1 cellular context compared by ENCODE assay signal in the genomic region with DNA sequence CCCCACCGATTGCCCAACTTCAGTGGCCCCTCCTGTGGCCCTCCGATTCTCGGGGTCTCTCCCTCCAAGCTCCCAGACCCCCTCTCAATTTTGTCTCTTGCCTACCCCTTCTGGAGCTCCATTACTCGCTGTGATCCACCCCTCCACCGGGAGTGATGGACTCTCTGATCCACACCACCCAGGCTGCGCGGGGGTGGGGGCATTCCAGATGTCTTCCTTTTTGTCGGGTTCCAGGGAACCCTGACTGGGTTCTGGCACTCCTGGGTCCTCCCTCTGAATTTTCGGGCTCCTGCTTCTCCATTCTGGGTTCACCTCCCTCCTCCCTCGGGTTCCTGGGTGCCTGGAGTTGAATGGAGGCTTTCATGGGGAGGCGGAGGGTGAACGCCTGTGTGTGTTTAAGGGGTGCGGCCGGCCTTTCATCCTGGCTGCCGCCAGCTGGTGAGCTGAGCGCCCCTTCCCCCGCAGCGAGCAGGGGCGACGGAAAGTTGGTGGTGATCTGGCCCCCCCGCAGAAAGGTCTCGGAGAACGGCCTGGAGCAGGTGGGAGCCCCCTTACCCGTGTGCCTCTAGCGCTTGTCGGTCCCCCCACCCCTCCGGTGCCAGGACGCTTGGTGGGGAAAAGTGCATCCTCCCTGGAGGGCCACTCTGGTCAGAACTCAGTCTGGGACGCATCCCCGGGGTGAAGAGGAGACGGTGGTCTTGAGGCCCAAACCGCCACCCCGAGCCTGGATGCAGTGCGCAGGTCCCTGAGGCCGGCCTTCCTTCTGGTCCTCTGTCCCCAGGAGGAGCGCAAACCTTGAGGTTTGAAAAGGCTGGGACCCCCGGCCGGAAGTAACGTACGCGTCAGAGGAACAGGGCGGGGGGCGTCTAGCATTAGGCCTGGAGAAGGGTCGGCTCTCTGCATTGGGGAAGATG.
A peak's percentile ranks its signal among the peaks of the same experiment; 100 is the strongest.
TF ChIP-seq lines count a peak whose summit lies in the region.

No MANE protein-coding gene starts in this region.

TF ChIP-seq in HEK293, 187 proteins besides CTCF, POLR2A, EP300 and RAD21 (continued from another document):
- TF ChIP-seq, protein P1, sequence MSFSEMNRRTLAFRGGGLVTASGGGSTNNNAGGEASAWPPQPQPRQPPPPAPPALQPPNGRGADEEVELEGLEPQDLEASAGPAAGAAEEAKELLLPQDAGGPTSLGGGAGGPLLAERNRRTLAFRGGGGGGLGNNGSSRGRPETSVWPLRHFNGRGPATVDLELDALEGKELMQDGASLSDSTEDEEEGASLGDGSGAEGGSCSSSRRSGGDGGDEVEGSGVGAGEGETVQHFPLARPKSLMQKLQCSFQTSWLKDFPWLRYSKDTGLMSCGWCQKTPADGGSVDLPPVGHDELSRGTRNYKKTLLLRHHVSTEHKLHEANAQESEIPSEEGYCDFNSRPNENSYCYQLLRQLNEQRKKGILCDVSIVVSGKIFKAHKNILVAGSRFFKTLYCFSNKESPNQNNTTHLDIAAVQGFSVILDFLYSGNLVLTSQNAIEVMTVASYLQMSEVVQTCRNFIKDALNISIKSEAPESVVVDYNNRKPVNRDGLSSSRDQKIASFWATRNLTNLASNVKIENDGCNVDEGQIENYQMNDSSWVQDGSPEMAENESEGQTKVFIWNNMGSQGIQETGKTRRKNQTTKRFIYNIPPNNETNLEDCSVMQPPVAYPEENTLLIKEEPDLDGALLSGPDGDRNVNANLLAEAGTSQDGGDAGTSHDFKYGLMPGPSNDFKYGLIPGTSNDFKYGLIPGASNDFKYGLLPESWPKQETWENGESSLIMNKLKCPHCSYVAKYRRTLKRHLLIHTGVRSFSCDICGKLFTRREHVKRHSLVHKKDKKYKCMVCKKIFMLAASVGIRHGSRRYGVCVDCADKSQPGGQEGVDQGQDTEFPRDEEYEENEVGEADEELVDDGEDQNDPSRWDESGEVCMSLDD (tag by site-specific recombination; IDR thresholded peaks at IDR 0.05), result peak; percentile 71
- TF ChIP-seq ZNF221 (tag by site-specific recombination; IDR thresholded peaks at IDR 0.05; ENCODE audit: borderline replicate concordance) (no peak), ZBTB20 (tag by site-specific recombination; IDR thresholded peaks at IDR 0.05) (0 out of 2 replicates have a peak, but pooled peaks have one; percentile 12), ZNF23 (tag by site-specific recombination; IDR thresholded peaks at IDR 0.05; ENCODE audit: borderline replicate concordance) (no peak), SCRT2 (tag by site-specific recombination; IDR thresholded peaks at IDR 0.05) (no peak), ZNF830 (tag by site-specific recombination; IDR thresholded peaks at IDR 0.05; ENCODE audit: low read depth) (no peak), ZNF792 (tag by site-specific recombination; IDR thresholded peaks at IDR 0.05) (no peak), ZNF660 (tag by site-specific recombination; IDR thresholded peaks at IDR 0.05) (no peak), ATF2 (tag by site-specific recombination; IDR thresholded peaks at IDR 0.05; ENCODE audit: low read depth) (no peak), ZNF266 (tag by site-specific recombination; IDR thresholded peaks at IDR 0.05; ENCODE audit: low read depth) (no peak), ZNF10 (tag by site-specific recombination; IDR thresholded peaks at IDR 0.05) (no peak), KLF17 (tag by site-specific recombination; IDR thresholded peaks at IDR 0.05) (peak; percentile 18; the same call in 1 of the 2 replicates)
- TF ChIP-seq, protein P2, sequence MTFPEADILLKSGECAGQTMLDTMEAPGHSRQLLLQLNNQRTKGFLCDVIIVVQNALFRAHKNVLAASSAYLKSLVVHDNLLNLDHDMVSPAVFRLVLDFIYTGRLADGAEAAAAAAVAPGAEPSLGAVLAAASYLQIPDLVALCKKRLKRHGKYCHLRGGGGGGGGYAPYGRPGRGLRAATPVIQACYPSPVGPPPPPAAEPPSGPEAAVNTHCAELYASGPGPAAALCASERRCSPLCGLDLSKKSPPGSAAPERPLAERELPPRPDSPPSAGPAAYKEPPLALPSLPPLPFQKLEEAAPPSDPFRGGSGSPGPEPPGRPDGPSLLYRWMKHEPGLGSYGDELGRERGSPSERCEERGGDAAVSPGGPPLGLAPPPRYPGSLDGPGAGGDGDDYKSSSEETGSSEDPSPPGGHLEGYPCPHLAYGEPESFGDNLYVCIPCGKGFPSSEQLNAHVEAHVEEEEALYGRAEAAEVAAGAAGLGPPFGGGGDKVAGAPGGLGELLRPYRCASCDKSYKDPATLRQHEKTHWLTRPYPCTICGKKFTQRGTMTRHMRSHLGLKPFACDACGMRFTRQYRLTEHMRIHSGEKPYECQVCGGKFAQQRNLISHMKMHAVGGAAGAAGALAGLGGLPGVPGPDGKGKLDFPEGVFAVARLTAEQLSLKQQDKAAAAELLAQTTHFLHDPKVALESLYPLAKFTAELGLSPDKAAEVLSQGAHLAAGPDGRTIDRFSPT (tag by site-specific recombination; IDR thresholded peaks at IDR 0.05), result no peak
- TF ChIP-seq, protein P3, sequence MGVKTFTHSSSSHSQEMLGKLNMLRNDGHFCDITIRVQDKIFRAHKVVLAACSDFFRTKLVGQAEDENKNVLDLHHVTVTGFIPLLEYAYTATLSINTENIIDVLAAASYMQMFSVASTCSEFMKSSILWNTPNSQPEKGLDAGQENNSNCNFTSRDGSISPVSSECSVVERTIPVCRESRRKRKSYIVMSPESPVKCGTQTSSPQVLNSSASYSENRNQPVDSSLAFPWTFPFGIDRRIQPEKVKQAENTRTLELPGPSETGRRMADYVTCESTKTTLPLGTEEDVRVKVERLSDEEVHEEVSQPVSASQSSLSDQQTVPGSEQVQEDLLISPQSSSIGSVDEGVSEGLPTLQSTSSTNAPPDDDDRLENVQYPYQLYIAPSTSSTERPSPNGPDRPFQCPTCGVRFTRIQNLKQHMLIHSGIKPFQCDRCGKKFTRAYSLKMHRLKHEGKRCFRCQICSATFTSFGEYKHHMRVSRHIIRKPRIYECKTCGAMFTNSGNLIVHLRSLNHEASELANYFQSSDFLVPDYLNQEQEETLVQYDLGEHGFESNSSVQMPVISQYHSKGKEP (tag by site-specific recombination; IDR thresholded peaks at IDR 0.05), result no peak
TF ChIP-seq in HEK293: peak in this region for 20.
